26 cellular contexts compared by ENCODE assay signal in genomic region chr21:46469275-46469674, GRCh38.
"Had no signal": no experiment of that assay in that cellular context is flagged by ENCODE, and none has a peak within 500 bp of the region (broad histone marks: within the 10 kb centered on the region; RNA-seq: fewer than 3 reads in every experiment).

No MANE protein-coding gene starts in this region.

- H3K27ac ChIP-seq: coronary artery, esophagus muscularis mucosa, foreskin keratinocyte, heart right ventricle, lower lobe of right lung, neutrophil, ovary, right lobe of liver, upper lobe of left lung, vagina had no signal

- H3K4me1 Mint-ChIP-seq: nephron had no signal

- H3K36me3 ChIP-seq: ovary, right lobe of liver, upper lobe of left lung, vagina had no signal

- H3K9me3 Mint-ChIP-seq: activated naive CD4-positive, alpha-beta T cell treated with anti-CD3 and anti-CD28 coated beads, Interleukin-2, amount 50 U/mL, for 24 hours; activated T-helper 2 cell treated with anti-CD3 and anti-CD28 coated beads, Interferon-gamma antibody, Interleukin-2, Interleukin-4, amounts not matched to agents 10 μg/mL and 5 μg/mL and 100 μg/mL, durations not matched to agents 14 hours and 24 hours and 36 hours; nephron; stimulated activated memory B cell treated with anti-CD40 and anti-IgM and Interleukin-4, amounts not matched to agents 10 μg/mL and 1 μg/mL and 100 μg/mL, for 72 hours; stimulated activated naive CD8-positive, alpha-beta T cell treated with anti-CD3 and anti-CD28 coated beads, Interleukin-15, amount 100 ng/mL, for 72 hours had no signal

- DNase-seq: activated CD4-positive, alpha-beta T cell treated with anti-CD3 and anti-CD28 coated beads for 4 hours; activated CD4-positive, alpha-beta T cell treated with anti-CD3 and anti-CD28 coated beads, Interleukin-2, amount 50 U/mL, for 4 hours; activated CD8-positive, alpha-beta memory T cell treated with anti-CD3 and anti-CD28 coated beads, Interleukin-2, amount 50 U/mL, for 4 hours; activated T-cell treated with anti-CD3 and anti-CD28 coated beads, Interleukin-2, amount 50 U/mL, for 1 hour; anterior cingulate cortex; foreskin keratinocyte; heart right ventricle; kidney glomerular epithelial cell; lower lobe of right lung; mesenchymal stem cell; ovary; stimulated activated CD4-positive, alpha-beta T cell treated with anti-CD3 and anti-CD28 coated beads, Interleukin-4, amount 100 ng/mL, for 24 hours; stimulated activated naive CD8-positive, alpha-beta T cell treated with anti-CD3 and anti-CD28 coated beads, Interleukin-15, amount 100 ng/mL, for 72 hours; substantia nigra; upper lobe of left lung had no signal

- H3K27ac Mint-ChIP-seq: activated naive CD4-positive, alpha-beta T cell treated with anti-CD3 and anti-CD28 coated beads, Interleukin-2, amount 50 U/mL, for 24 hours; activated T-helper 2 cell treated with anti-CD3 and anti-CD28 coated beads, Interferon-gamma antibody, Interleukin-2, Interleukin-4, amounts not matched to agents 10 μg/mL and 5 μg/mL and 100 μg/mL, durations not matched to agents 14 hours and 24 hours and 36 hours; nephron; progenitor cell of endocrine pancreas; stimulated activated memory B cell treated with anti-CD40 and anti-IgM and Interleukin-4, amounts not matched to agents 10 μg/mL and 1 μg/mL and 100 μg/mL, for 72 hours; stimulated activated naive CD8-positive, alpha-beta T cell treated with anti-CD3 and anti-CD28 coated beads, Interleukin-15, amount 100 ng/mL, for 72 hours had no signal

- H3K4me1 ChIP-seq: foreskin keratinocyte, right lobe of liver, vagina had no signal

- H3K9me3 ChIP-seq: esophagus muscularis mucosa, heart right ventricle, lower lobe of right lung, neutrophil, ovary, right lobe of liver, upper lobe of left lung, vagina had no signal

- ATAC-seq: foreskin keratinocyte; left lobe of liver; lower lobe of right lung; right lobe of liver; stimulated activated memory B cell treated with anti-CD40 and anti-IgM and Interleukin-4, amounts not matched to agents 10 μg/mL and 1 μg/mL and 100 μg/mL, for 72 hours; stimulated activated naive CD8-positive, alpha-beta T cell treated with anti-CD3 and anti-CD28 coated beads, Interleukin-15, amount 100 ng/mL, for 72 hours had no signal

- H3K27me3 Mint-ChIP-seq: activated naive CD4-positive, alpha-beta T cell treated with anti-CD3 and anti-CD28 coated beads, Interleukin-2, amount 50 U/mL, for 24 hours; progenitor cell of endocrine pancreas; stimulated activated memory B cell treated with anti-CD40 and anti-IgM and Interleukin-4, amounts not matched to agents 10 μg/mL and 1 μg/mL and 100 μg/mL, for 72 hours; stimulated activated naive CD8-positive, alpha-beta T cell treated with anti-CD3 and anti-CD28 coated beads, Interleukin-15, amount 100 ng/mL, for 72 hours had no signal

- H3K27me3 ChIP-seq: esophagus muscularis mucosa, foreskin keratinocyte, heart right ventricle, neutrophil, ovary, right lobe of liver, upper lobe of left lung, vagina had no signal

- H3K4me3 ChIP-seq: coronary artery, esophagus muscularis mucosa, heart right ventricle, lower lobe of right lung, ovary, right lobe of liver, upper lobe of left lung, vagina had no signal

- H3K4me3 Mint-ChIP-seq: activated naive CD4-positive, alpha-beta T cell treated with anti-CD3 and anti-CD28 coated beads, Interleukin-2, amount 50 U/mL, for 24 hours; nephron; stimulated activated memory B cell treated with anti-CD40 and anti-IgM and Interleukin-4, amounts not matched to agents 10 μg/mL and 1 μg/mL and 100 μg/mL, for 72 hours; stimulated activated naive CD8-positive, alpha-beta T cell treated with anti-CD3 and anti-CD28 coated beads, Interleukin-15, amount 100 ng/mL, for 72 hours had no signal
